ENCODE assay signal across 8 cellular contexts in the genomic region with DNA sequence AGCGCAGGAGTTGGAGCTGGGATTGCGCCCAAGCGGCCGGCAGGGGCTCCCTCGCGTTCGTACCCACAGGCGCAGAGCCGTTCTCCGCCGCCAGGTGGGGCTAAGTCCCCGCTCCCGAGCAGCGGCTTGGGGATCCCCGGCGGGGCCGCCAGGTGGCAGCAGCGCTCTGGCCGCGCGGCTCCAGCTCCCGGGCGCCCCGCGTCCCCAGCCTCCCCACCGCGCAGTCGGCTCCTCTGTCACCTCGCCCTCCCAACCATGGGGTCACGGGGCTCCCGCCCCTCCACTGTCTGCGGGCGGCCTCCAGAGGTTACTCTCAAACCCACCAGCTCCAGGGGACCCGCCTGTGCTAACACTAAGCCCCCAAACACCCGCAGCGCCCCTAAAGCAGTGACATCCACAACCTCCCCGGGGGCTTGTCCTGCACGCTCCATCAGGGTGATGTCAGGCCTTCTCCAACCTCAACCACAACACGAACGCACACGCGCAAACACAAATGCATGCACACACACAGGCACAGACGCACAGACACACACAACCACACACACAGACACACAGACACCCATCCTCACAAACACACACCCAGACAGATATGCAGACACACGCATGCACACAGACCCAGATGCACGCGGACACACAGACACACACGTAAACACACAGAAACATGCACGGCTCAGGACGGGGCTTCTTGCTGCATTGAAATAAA. TPM values are rescaled to one million over a fixed set of nuclear protein-coding genes. Genes with fewer than 3 reads are reported as not detected.
DNase-seq lines count a peak whose midpoint lies in the region; ATAC-seq lines count a peak whose summit lies in the region.

No MANE protein-coding gene starts in this region.

- H3K9me3 ChIP-seq in HAP-1, result no peaks in the 10 kb centered on the region

- DNase-seq in ELF-1 (ENCODE audit: low read depth, low spot score) (peak; percentile 89), HAP-1 (ENCODE audit: low spot score in 2 of 2) (peak; percentile 65 to 90), MV-4-11 (lab: John Stamatoyannopoulos, UW) (peak; percentile 55), T follicular helper cell (ENCODE audit: low read depth) (peak; percentile 76), left cardiac atrium (peak; percentile 88), retina (peak; percentile 96)
- DNase-seq in activated naive CD8-positive, alpha-beta T cell treated with anti-CD3 and anti-CD28 coated beads, Interleukin-2, amount 50 U/mL, for 16 hours (ENCODE audit: low read depth, low spot score), result peak; percentile 60

- peak; percentile 86 to 92 for ATAC-seq in left cardiac atrium
- no peak for ATAC-seq in HG03095 (IDR thresholded peaks at IDR 0.05; ENCODE audit: unreplicated experiment)

- in situ Hi-C loops in HAP-1 (cut with MboI; ENCODE audit: low sequenced_read_pairs), result loop anchor here (5.0 to 10.0 kb wide), 3 partner anchors 374 to 937 kb away; no protein-coding TSS in a partner anchor

- no peaks in the 10 kb centered on the region for H3K36me3 ChIP-seq in HAP-1 (replicated peaks)

- no peak overlapping the region for H3K4me3 ChIP-seq in HAP-1

- intact Hi-C loops in left cardiac atrium (cut with DNase I), result loop anchor here (1.0 to 10.0 kb wide), 7 partner anchors 219 to 543 kb away; no protein-coding TSS in a partner anchor

- H3K27me3 ChIP-seq in HAP-1 (ENCODE audit: low read depth), result no peaks in the 10 kb centered on the region

- H3K4me1 ChIP-seq in HAP-1, result peaks cover 3% of the 10 kb centered on the region

RNA-seq across cellular contexts. Expression of gene KCTD15, which starts 18.4 kb away (rescaled TPM):
- total RNA-seq in left cardiac atrium, result 10 to 100 TPM; 10.1 to 15.9 TPM
